Comparison of ENCODE assay signal across 19 cellular contexts in genomic region chr17:21354796-21355385, GRCh38.
"Had no signal": no experiment of that assay in that cellular context is flagged by ENCODE, and none has a peak within 500 bp of the region (broad histone marks: within the 10 kb centered on the region; RNA-seq: fewer than 3 reads in every experiment).

No MANE protein-coding gene starts in this region.

- DNase-seq: colonic mucosa; dermis blood vessel endothelial cell; esophagus squamous epithelium; foreskin fibroblast; small intestine; stimulated activated CD4-positive, alpha-beta T cell treated with anti-CD3 and anti-CD28 coated beads, Interleukin-4, amount 100 ng/mL, for 1 hour; stimulated activated CD8-positive, alpha-beta memory T cell treated with anti-CD3 and anti-CD28 coated beads, Interleukin-4, amount 100 ng/mL, for 48 hours; stimulated activated naive CD8-positive, alpha-beta T cell treated with anti-CD3 and anti-CD28 coated beads, Interleukin-15, Interleukin-2, amounts not matched to agents 100 U/mL and 50 U/mL, for 24 hours; tibial artery; uterus had no signal

- H3K9me3 ChIP-seq: colonic mucosa, esophagus squamous epithelium, gastroesophageal sphincter, mucosa of descending colon, pancreas, tibial artery, upper lobe of left lung, uterus had no signal

- H3K4me2 ChIP-seq: hepatocyte had no signal

- H3K79me2 ChIP-seq: hepatocyte had no signal

- H3K27me3 ChIP-seq: colonic mucosa, esophagus squamous epithelium, gastroesophageal sphincter, hepatocyte, pancreas, tibial artery, upper lobe of left lung, uterus had no signal

- H3K4me3 ChIP-seq: colonic mucosa, esophagus squamous epithelium, gastroesophageal sphincter, hepatocyte, mucosa of descending colon, pancreas, tibial artery, upper lobe of left lung, uterus had no signal

- H3K4me1 Mint-ChIP-seq: nephron; stimulated activated effector memory CD8-positive, alpha-beta T cell treated with anti-CD3 and anti-CD28 coated beads, Interleukin-12 subunit alpha, Interleukin-12 subunit beta, amount 100 ng/mL, for 72 hours had no signal

- H3K36me3 Mint-ChIP-seq: stimulated activated effector memory CD8-positive, alpha-beta T cell treated with anti-CD3 and anti-CD28 coated beads, Interleukin-12 subunit alpha, Interleukin-12 subunit beta, amount 100 ng/mL, for 72 hours had no signal

- H3K36me3 ChIP-seq: colonic mucosa, esophagus squamous epithelium, gastroesophageal sphincter, pancreas, tibial artery, upper lobe of left lung, uterus had no signal

- H3K27ac Mint-ChIP-seq: nephron; progenitor cell of endocrine pancreas; stimulated activated effector memory CD8-positive, alpha-beta T cell treated with anti-CD3 and anti-CD28 coated beads, Interleukin-12 subunit alpha, Interleukin-12 subunit beta, amount 100 ng/mL, for 72 hours had no signal

- H3K4me1 ChIP-seq: colonic mucosa, esophagus squamous epithelium, pancreas, tibial artery, uterus had no signal

- H3K9me3 Mint-ChIP-seq: nephron; stimulated activated effector memory CD8-positive, alpha-beta T cell treated with anti-CD3 and anti-CD28 coated beads, Interleukin-12 subunit alpha, Interleukin-12 subunit beta, amount 100 ng/mL, for 72 hours had no signal

- ATAC-seq: gastroesophageal sphincter; mucosa of descending colon; pancreas; right cardiac atrium; stimulated activated effector memory CD8-positive, alpha-beta T cell treated with anti-CD3 and anti-CD28 coated beads, Interleukin-12 subunit alpha, Interleukin-12 subunit beta, amount 100 ng/mL, for 72 hours; stimulated activated naive CD8-positive, alpha-beta T cell treated with anti-CD3 and anti-CD28 coated beads, Interleukin-15, Interleukin-2, amounts not matched to agents 100 U/mL and 50 U/mL, for 24 hours had no signal

- H2AFZ ChIP-seq: hepatocyte had no signal

- H3K4me3 Mint-ChIP-seq: nephron; stimulated activated effector memory CD8-positive, alpha-beta T cell treated with anti-CD3 and anti-CD28 coated beads, Interleukin-12 subunit alpha, Interleukin-12 subunit beta, amount 100 ng/mL, for 72 hours had no signal

- H3K27ac ChIP-seq: colonic mucosa, esophagus squamous epithelium, gastroesophageal sphincter, hepatocyte, pancreas, tibial artery, upper lobe of left lung, uterus had no signal
